Comparison of ENCODE assay signal across 1 cellular context in the genomic region with DNA sequence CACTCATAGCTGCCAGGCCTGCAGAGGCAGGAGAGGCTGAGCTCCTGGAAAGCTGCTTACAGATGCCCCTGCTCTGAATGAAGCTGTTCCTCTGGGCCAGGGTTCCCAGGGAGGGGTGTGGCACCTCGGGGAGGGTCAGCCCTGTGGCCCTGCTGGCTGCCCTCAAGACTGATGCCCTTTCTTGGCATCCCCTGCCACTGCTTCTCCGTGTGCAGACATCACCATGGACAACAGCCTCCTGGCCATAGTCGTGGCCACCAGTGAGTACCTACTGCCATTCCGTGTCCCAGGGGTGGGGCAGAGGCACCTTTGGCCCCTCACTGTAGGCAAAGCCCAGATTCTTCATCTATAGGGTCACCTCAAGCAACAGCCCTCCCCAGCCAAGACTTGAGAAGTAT.
TF ChIP-seq lines count a peak whose summit lies in the region.

No MANE protein-coding gene starts in this region.

TF ChIP-seq in SK-N-SH, 30 proteins besides CTCF, POLR2A, EP300 and RAD21 (continued from another document):
- TF ChIP-seq, protein P1, sequence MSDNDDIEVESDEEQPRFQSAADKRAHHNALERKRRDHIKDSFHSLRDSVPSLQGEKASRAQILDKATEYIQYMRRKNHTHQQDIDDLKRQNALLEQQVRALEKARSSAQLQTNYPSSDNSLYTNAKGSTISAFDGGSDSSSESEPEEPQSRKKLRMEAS (IDR thresholded peaks at IDR 0.05; ENCODE audit: low read depth): no peak
- TF ChIP-seq FOXM1 (IDR thresholded peaks at IDR 0.05; ENCODE audit: low read depth) (no peak), RCOR1 (IDR thresholded peaks at IDR 0.05; ENCODE audit: low read length) (no peak), GATA2 (CRISPR knock-in tag; IDR thresholded peaks at IDR 0.05) (no peak), TAF1 (IDR thresholded peaks at IDR 0.05; ENCODE audit: borderline replicate concordance, low read depth, low read length) (no peak), FOSL2 (IDR thresholded peaks at IDR 0.05; ENCODE audit: borderline replicate concordance, low read depth) (no peak), CHD2 (IDR thresholded peaks at IDR 0.05; ENCODE audit: low read length, partially characterized antibody) (no peak), TEAD4 (IDR thresholded peaks at IDR 0.05; ENCODE audit: borderline replicate concordance, insufficient read depth) (no peak), RFX5 (IDR thresholded peaks at IDR 0.05; ENCODE audit: low read length) (no peak), FOXJ3 (CRISPR knock-in tag; IDR thresholded peaks at IDR 0.05) (no peak), EZH2phosphoT487 (IDR thresholded peaks at IDR 0.05; ENCODE audit: borderline replicate concordance, low read depth) (no peak), NRF1 (IDR thresholded peaks at IDR 0.05; ENCODE audit: low read depth, low read length) (no peak), RXRA (IDR thresholded peaks at IDR 0.05; ENCODE audit: borderline replicate concordance, low read depth) (no peak), NFIC (IDR thresholded peaks at IDR 0.05; ENCODE audit: borderline replicate concordance) (no peak)
- TF ChIP-seq, protein P2, sequence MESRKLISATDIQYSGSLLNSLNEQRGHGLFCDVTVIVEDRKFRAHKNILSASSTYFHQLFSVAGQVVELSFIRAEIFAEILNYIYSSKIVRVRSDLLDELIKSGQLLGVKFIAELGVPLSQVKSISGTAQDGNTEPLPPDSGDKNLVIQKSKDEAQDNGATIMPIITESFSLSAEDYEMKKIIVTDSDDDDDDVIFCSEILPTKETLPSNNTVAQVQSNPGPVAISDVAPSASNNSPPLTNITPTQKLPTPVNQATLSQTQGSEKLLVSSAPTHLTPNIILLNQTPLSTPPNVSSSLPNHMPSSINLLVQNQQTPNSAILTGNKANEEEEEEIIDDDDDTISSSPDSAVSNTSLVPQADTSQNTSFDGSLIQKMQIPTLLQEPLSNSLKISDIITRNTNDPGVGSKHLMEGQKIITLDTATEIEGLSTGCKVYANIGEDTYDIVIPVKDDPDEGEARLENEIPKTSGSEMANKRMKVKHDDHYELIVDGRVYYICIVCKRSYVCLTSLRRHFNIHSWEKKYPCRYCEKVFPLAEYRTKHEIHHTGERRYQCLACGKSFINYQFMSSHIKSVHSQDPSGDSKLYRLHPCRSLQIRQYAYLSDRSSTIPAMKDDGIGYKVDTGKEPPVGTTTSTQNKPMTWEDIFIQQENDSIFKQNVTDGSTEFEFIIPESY (IDR thresholded peaks at IDR 0.05; ENCODE audit: borderline replicate concordance, low read depth): no peak
- TF ChIP-seq, protein P3, sequence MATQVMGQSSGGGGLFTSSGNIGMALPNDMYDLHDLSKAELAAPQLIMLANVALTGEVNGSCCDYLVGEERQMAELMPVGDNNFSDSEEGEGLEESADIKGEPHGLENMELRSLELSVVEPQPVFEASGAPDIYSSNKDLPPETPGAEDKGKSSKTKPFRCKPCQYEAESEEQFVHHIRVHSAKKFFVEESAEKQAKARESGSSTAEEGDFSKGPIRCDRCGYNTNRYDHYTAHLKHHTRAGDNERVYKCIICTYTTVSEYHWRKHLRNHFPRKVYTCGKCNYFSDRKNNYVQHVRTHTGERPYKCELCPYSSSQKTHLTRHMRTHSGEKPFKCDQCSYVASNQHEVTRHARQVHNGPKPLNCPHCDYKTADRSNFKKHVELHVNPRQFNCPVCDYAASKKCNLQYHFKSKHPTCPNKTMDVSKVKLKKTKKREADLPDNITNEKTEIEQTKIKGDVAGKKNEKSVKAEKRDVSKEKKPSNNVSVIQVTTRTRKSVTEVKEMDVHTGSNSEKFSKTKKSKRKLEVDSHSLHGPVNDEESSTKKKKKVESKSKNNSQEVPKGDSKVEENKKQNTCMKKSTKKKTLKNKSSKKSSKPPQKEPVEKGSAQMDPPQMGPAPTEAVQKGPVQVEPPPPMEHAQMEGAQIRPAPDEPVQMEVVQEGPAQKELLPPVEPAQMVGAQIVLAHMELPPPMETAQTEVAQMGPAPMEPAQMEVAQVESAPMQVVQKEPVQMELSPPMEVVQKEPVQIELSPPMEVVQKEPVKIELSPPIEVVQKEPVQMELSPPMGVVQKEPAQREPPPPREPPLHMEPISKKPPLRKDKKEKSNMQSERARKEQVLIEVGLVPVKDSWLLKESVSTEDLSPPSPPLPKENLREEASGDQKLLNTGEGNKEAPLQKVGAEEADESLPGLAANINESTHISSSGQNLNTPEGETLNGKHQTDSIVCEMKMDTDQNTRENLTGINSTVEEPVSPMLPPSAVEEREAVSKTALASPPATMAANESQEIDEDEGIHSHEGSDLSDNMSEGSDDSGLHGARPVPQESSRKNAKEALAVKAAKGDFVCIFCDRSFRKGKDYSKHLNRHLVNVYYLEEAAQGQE (IDR thresholded peaks at IDR 0.05; ENCODE audit: low read depth, low read length): no peak
- TF ChIP-seq, protein P4, sequence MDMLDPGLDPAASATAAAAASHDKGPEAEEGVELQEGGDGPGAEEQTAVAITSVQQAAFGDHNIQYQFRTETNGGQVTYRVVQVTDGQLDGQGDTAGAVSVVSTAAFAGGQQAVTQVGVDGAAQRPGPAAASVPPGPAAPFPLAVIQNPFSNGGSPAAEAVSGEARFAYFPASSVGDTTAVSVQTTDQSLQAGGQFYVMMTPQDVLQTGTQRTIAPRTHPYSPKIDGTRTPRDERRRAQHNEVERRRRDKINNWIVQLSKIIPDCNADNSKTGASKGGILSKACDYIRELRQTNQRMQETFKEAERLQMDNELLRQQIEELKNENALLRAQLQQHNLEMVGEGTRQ (IDR thresholded peaks at IDR 0.05; ENCODE audit: borderline replicate concordance, low read depth, low read length): no peak
